In genomic region chrX:153724252-153725038, GRCh38 we compare ENCODE assay signal across 8 cellular contexts. TPM values are rescaled to one million over a fixed set of nuclear protein-coding genes. Genes with fewer than 3 reads are reported as not detected.
DNase-seq lines count a peak whose midpoint lies in the region; ATAC-seq and TF ChIP-seq lines count a peak whose summit lies in the region.

ABCD1 (plus strand) TSS chrX:153724856; CDS start chrX:153725267, 411 bp downstream.
BCAP31 (minus strand) TSS chrX:153724387; CDS start chrX:153723244, 1,143 bp downstream.

- no peaks in the 10 kb centered on the region for H3K9me3 ChIP-seq in left ventricle myocardium inferior (replicated peaks)
- H3K9me3 ChIP-seq in prostate gland = no peaks in the 10 kb centered on the region
- no peaks in the 10 kb centered on the region for H3K9me3 ChIP-seq in upper lobe of right lung

- ATAC-seq in HG02678 (IDR thresholded peaks at IDR 0.05; ENCODE audit: unreplicated experiment) (peak; percentile 56), upper lobe of right lung (peak; percentile 86)

- peaks cover 20% of the 10 kb centered on the region for H3K36me3 ChIP-seq in left ventricle myocardium inferior
- H3K36me3 ChIP-seq in prostate gland = no peaks in the 10 kb centered on the region
- peaks cover 17% of the 10 kb centered on the region for H3K36me3 ChIP-seq in upper lobe of right lung

- TF ChIP-seq CTCF in GM12865 (IDR thresholded peaks at IDR 0.05; ENCODE audit: insufficient read depth, low read depth, low read length, missing control alignments) (no peak), left ventricle myocardium inferior (IDR thresholded peaks at IDR 0.05; ENCODE audit: borderline replicate concordance) (no peak), prostate gland (IDR thresholded peaks at IDR 0.05) (no peak), upper lobe of right lung (IDR thresholded peaks at IDR 0.05) (no peak)

- no peaks in the 10 kb centered on the region for H3K27me3 ChIP-seq in left ventricle myocardium inferior (ENCODE audit: low read depth)
- H3K27me3 ChIP-seq in prostate gland (replicated peaks; ENCODE audit: insufficient read depth) = no peaks in the 10 kb centered on the region
- no peaks in the 10 kb centered on the region for H3K27me3 ChIP-seq in upper lobe of right lung

- H3K4me3 ChIP-seq in GM12865 (ENCODE audit: low read depth, low read length) = peak within 1 kb of the TSS; percentile 63
- peak within 1 kb of the TSS; percentile 81 for H3K4me3 ChIP-seq in left ventricle myocardium inferior
- H3K4me3 ChIP-seq in prostate gland = peak within 1 kb of the TSS; percentile 58 to 63
- peak within 1 kb of the TSS; percentile 68 for H3K4me3 ChIP-seq in upper lobe of right lung

- intact Hi-C loops in T-helper 1 cell treated with Interleukin-12 subunit alpha and Interleukin-12 subunit beta and Interleukin-4 antibody, amounts not matched to agents 30 ng/mL and 1 ng/mL, for 36 hours (cut with micrococcal nuclease) = loop anchor here (1.0 to 10.0 kb wide), 11 partner anchors 37 to 894 kb away; partner anchors contain the start of genes CCNQ, CETN2, EMD and FAM3A
- intact Hi-C loops in left ventricle myocardium inferior (cut with micrococcal nuclease) = no loop called here
- intact Hi-C loops in prostate gland (cut with DNase I) = no loop called here
- intact Hi-C loops in upper lobe of right lung (cut with DNase I) = no loop called here

- peak; percentile 93 for DNase-seq in GM12865 (ENCODE audit: low read depth)
- peak; percentile 96 for DNase-seq in NCI-H1436 (lab: John Stamatoyannopoulos, UW)
- peak; percentile 66 for DNase-seq in amniotic epithelial cell (ENCODE audit: low read depth)
- peak; percentile 88 for DNase-seq in left ventricle myocardium inferior
- peak; percentile 82 for DNase-seq in prostate gland (ENCODE audit: low spot score)
- peak; percentile 94 for DNase-seq in upper lobe of right lung

- peak; percentile 85 for TF ChIP-seq POLR2A in prostate gland (IDR thresholded peaks at IDR 0.05)

- WGBS in prostate gland = 0% methylated on average over 16 of the region's 88 CpGs

- H3K4me1 ChIP-seq in left ventricle myocardium inferior = peaks cover 68% of the 10 kb centered on the region
- no peaks in the 10 kb centered on the region for H3K4me1 ChIP-seq in prostate gland (replicated peaks)
- H3K4me1 ChIP-seq in upper lobe of right lung = peaks cover 27% of the 10 kb centered on the region

- peak within 1 kb of the TSS; percentile 93 for H3K27ac ChIP-seq in left ventricle myocardium inferior (replicated peaks)
- peak within 1 kb of the TSS; percentile 84 to 88 for H3K27ac ChIP-seq in prostate gland
- peak within 1 kb of the TSS; percentile 85 for H3K27ac ChIP-seq in upper lobe of right lung

RNA-seq across cellular contexts. Expression of gene ABCD1, which starts in this region (rescaled TPM):
- total RNA-seq in T-helper 1 cell treated with Interleukin-12 subunit alpha and Interleukin-12 subunit beta and Interleukin-4 antibody, amounts not matched to agents 30 ng/mL and 1 ng/mL, for 36 hours = 17.8 and 19.3 TPM in 2 replicates
- total RNA-seq in left ventricle myocardium inferior = 16.0 TPM
- 10 to 100 TPM in 1 of 2 donors, 1 to 10 TPM in 1; 9.7 to 97.8 TPM for total RNA-seq in prostate gland
- 15.1 TPM for total RNA-seq in upper lobe of right lung

RNA-seq across cellular contexts. Expression of gene BCAP31, which starts in this region (rescaled TPM):
- 168 and 173 TPM in 2 replicates for total RNA-seq in T-helper 1 cell treated with Interleukin-12 subunit alpha and Interleukin-12 subunit beta and Interleukin-4 antibody, amounts not matched to agents 30 ng/mL and 1 ng/mL, for 36 hours
- total RNA-seq in left ventricle myocardium inferior (80.8 TPM), prostate gland (100 to 1,000 TPM; 144 to 244 TPM), upper lobe of right lung (233 TPM)

Comparison
In these comparisons a context has a peak if more than half of its experiments do, and no peak if none do; other contexts are left out.
1. Peak in every context shown above with its lines: DNase-seq, ATAC-seq, H3K4me3 ChIP-seq and H3K27ac ChIP-seq.